10 cellular contexts compared by ENCODE assay signal in the genomic region with DNA sequence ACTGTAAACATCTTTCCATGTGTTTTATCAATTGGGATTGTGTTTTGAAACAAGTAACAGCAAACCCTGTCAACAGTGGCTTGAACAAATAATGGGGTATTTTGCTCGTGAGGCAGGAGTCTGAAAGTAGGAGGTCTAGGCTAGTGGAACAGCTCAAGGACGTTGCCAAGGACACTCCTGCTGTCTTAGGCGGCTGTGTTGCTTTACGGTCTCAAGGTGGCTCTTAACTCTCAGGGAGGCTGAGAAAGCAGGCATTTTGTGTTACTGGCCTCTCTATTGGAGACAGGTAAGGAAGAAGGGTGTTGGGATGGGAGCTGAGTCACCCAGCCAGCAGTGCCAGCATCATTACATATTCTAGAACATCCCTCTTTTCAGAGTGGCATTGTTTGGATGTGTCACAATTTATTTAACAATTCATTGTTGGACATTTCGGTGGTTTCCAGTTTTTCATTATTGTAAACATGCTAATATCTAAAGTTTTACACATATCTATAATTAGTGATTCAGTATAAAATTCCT.
"Had no signal": no experiment of that assay in that cellular context is flagged by ENCODE, and none has a peak within 500 bp of the region (broad histone marks: within the 10 kb centered on the region; RNA-seq: fewer than 3 reads in every experiment).

No MANE protein-coding gene starts in this region.

- H3K27me3 ChIP-seq: gastrocnemius medialis, heart right ventricle, stomach, tibial artery had no signal

- H3K4me3 ChIP-seq: gastrocnemius medialis, heart right ventricle, stomach, tibial artery had no signal

- H3K36me3 Mint-ChIP-seq: activated naive CD8-positive, alpha-beta T cell treated with anti-CD3 and anti-CD28 coated beads for 36 hours had no signal

- H3K27me3 Mint-ChIP-seq: activated naive CD8-positive, alpha-beta T cell treated with anti-CD3 and anti-CD28 coated beads for 36 hours had no signal

- H3K9me3 ChIP-seq: gastrocnemius medialis, heart right ventricle, stomach, tibial artery had no signal

- H3K4me3 Mint-ChIP-seq: activated CD4-positive, alpha-beta memory T cell treated with anti-CD3 and anti-CD28 coated beads, Interleukin-2, amount 10 ng/mL, durations not matched to agents 7 days and 5 days; activated naive CD8-positive, alpha-beta T cell treated with anti-CD3 and anti-CD28 coated beads for 36 hours had no signal

- H3K27ac Mint-ChIP-seq: activated CD4-positive, alpha-beta memory T cell treated with anti-CD3 and anti-CD28 coated beads, Interleukin-2, amount 10 ng/mL, durations not matched to agents 7 days and 5 days; activated naive CD8-positive, alpha-beta T cell treated with anti-CD3 and anti-CD28 coated beads for 36 hours had no signal

- H3K36me3 ChIP-seq: gastrocnemius medialis, heart right ventricle, stomach, tibial artery had no signal

- H3K9me3 Mint-ChIP-seq: activated CD4-positive, alpha-beta memory T cell treated with anti-CD3 and anti-CD28 coated beads, Interleukin-2, amount 10 ng/mL, durations not matched to agents 7 days and 5 days; activated naive CD8-positive, alpha-beta T cell treated with anti-CD3 and anti-CD28 coated beads for 36 hours had no signal

- H3K4me1 ChIP-seq: tibial artery had no signal

- H3K27ac ChIP-seq: gastrocnemius medialis, heart right ventricle, stomach, tibial artery had no signal

- DNase-seq: activated CD4-positive, alpha-beta memory T cell treated with anti-CD3 and anti-CD28 coated beads, Interleukin-2, amount 10 ng/mL, durations not matched to agents 7 days and 5 days; activated gamma-delta T cell treated with Interleukin-2 at 50 U/mL for 16 hours; activated naive CD8-positive, alpha-beta T cell treated with anti-CD3 and anti-CD28 coated beads for 36 hours; activated T-cell treated with anti-CD3 and anti-CD28 coated beads, Interleukin-2, amount 50 U/mL, for 48 hours; gastrocnemius medialis; heart right ventricle; left ventricle myocardium superior; stimulated activated CD4-positive, alpha-beta T cell treated with anti-CD3 and anti-CD28 coated beads, Interleukin-4, amount 100 ng/mL, for 1 hour; stomach; tibial artery had no signal

- H3K4me1 Mint-ChIP-seq: activated CD4-positive, alpha-beta memory T cell treated with anti-CD3 and anti-CD28 coated beads, Interleukin-2, amount 10 ng/mL, durations not matched to agents 7 days and 5 days; activated naive CD8-positive, alpha-beta T cell treated with anti-CD3 and anti-CD28 coated beads for 36 hours had no signal
